Comparison of ENCODE assay signal across 1 cellular context in genomic region chr6:1869766-1870165, GRCh38.
TF ChIP-seq lines count a peak whose summit lies in the region.

No MANE protein-coding gene starts in this region.

TF ChIP-seq in H1, 55 proteins besides CTCF, POLR2A, EP300 and RAD21:
- TF ChIP-seq ZNF274 (IDR thresholded peaks at IDR 0.05; ENCODE audit: borderline replicate concordance, extremely low read depth, low read length) (no peak), SUZ12 (IDR thresholded peaks at IDR 0.05; ENCODE audit: low read length) (no peak), RNF2 (IDR thresholded peaks at IDR 0.05; ENCODE audit: borderline replicate concordance, low read depth, low read length, missing control alignments, poor library complexity, severe bottlenecking) (no peak), BACH1 (IDR thresholded peaks at IDR 0.05; ENCODE audit: low read length) (no peak), JUND (IDR thresholded peaks at IDR 0.05; ENCODE audit: low read length) (no peak), CTBP2 (IDR thresholded peaks at IDR 0.05; ENCODE audit: borderline replicate concordance, insufficient read depth, insufficient read length, low read length) (no peak), RBBP5 (IDR thresholded peaks at IDR 0.05; ENCODE audit: borderline replicate concordance, low read depth, low read length) (no peak), CBX8 (IDR thresholded peaks at IDR 0.05; ENCODE audit: borderline replicate concordance, low read depth, low read length) (no peak)
